Comparison of ENCODE assay signal across 8 cellular contexts in genomic region chr10:124354411-124355382, GRCh38.
A peak's percentile ranks its signal among the peaks of the same experiment; 100 is the strongest.
DNase-seq lines count a peak whose midpoint lies in the region; ATAC-seq, FAIRE-seq and TF ChIP-seq lines count a peak whose summit lies in the region.

No MANE protein-coding gene starts in this region.

- POLR2A ChIA-PET in activated naive CD8-positive, alpha-beta T cell treated with anti-CD3 and anti-CD28 coated beads, Interleukin-2, amount 10 ng/mL, durations not matched to agents 7 days and 5 days (lab: Charles Lee), result no interaction called here

- peak; percentile 72 for ATAC-seq in HG02759 (IDR thresholded peaks at IDR 0.05; ENCODE audit: unreplicated experiment)
- peak; percentile 92 for ATAC-seq in activated naive CD8-positive, alpha-beta T cell treated with anti-CD3 and anti-CD28 coated beads, Interleukin-2, amount 10 ng/mL, durations not matched to agents 7 days and 5 days (ENCODE audit: low read depth)
- ATAC-seq in HG03196 (IDR thresholded peaks at IDR 0.05; ENCODE audit: unreplicated experiment), result no peak

- no peaks in the 10 kb centered on the region for H3K36me3 ChIP-seq in OCI-LY1 (ENCODE audit: insufficient read depth, low read length)
- H3K36me3 ChIP-seq in iPS-15b (ENCODE audit: control insufficient read depth, insufficient read depth, low read length), result no peaks in the 10 kb centered on the region
- H3K36me3 ChIP-seq in small intestine (ENCODE audit: control insufficient read depth in 2 of 2, insufficient read depth in 2 of 2, low read length in 2 of 2), result no peaks in the 10 kb centered on the region

- FAIRE-seq in small intestine (lab: Jason Lieb, UNC), result no peak

- H3K27me3 ChIP-seq in OCI-LY1 (ENCODE audit: insufficient read depth, low read length), result peaks cover 15% of the 10 kb centered on the region; the same call in 1 of the 2 replicates
- peaks cover 6% of the 10 kb centered on the region for H3K27me3 ChIP-seq in iPS-15b (ENCODE audit: control insufficient read depth, insufficient read depth, low read length)
- H3K27me3 ChIP-seq in small intestine (ENCODE audit: control insufficient read depth in 2 of 2, insufficient read depth in 2 of 2, low read length in 2 of 2), result no peaks in the 10 kb centered on the region

- H3K27ac Mint-ChIP-seq in activated naive CD8-positive, alpha-beta T cell treated with anti-CD3 and anti-CD28 coated beads, Interleukin-2, amount 10 ng/mL, durations not matched to agents 7 days and 5 days, result peak overlapping the region; percentile 85

- no peak for TF ChIP-seq CTCF in OCI-LY1 (IDR thresholded peaks at IDR 0.05; ENCODE audit: low read length)

- H3K4me3 Mint-ChIP-seq in activated naive CD8-positive, alpha-beta T cell treated with anti-CD3 and anti-CD28 coated beads, Interleukin-2, amount 10 ng/mL, durations not matched to agents 7 days and 5 days, result peak overlapping the region; percentile 84

- peaks cover 11% of the 10 kb centered on the region for H3K4me1 Mint-ChIP-seq in activated naive CD8-positive, alpha-beta T cell treated with anti-CD3 and anti-CD28 coated beads, Interleukin-2, amount 10 ng/mL, durations not matched to agents 7 days and 5 days

- WGBS in small intestine, 3 donors, result 15 to 21% (median 19%) methylated on average over 29 of the region's 29 CpGs

- no peak overlapping the region for H3K27ac ChIP-seq in OCI-LY1 (ENCODE audit: low read depth, low read length, poor library complexity, severe bottlenecking)
- H3K27ac ChIP-seq in small intestine (ENCODE audit: low read depth in 1 of 2, low read length in 1 of 2), result peak overlapping the region in 1 of 2 donors; percentile 21

- H3K4me3 ChIP-seq in OCI-LY1 (ENCODE audit: low read depth, low read length, poor library complexity, severe bottlenecking) (peak overlapping the region; percentile 46), iPS-15b (ENCODE audit: low read depth, low read length) (peak overlapping the region; percentile 27), small intestine (ENCODE audit: low read depth in 1 of 2, low read length in 2 of 2) (peak overlapping the region; percentile 13 to 17)

- H3K9ac ChIP-seq in OCI-LY1 (ENCODE audit: low read length) (no peak overlapping the region; the same call in 1 of the 2 replicates), iPS-15b (ENCODE audit: low read depth, low read length) (no peak overlapping the region)

- H3K36me3 Mint-ChIP-seq in activated naive CD8-positive, alpha-beta T cell treated with anti-CD3 and anti-CD28 coated beads, Interleukin-2, amount 10 ng/mL, durations not matched to agents 7 days and 5 days, result peaks cover 1% of the 10 kb centered on the region

- H3K4me2 ChIP-seq in OCI-LY1 (ENCODE audit: low read length), result peak overlapping the region; percentile 57

- H3K27me3 Mint-ChIP-seq in activated naive CD8-positive, alpha-beta T cell treated with anti-CD3 and anti-CD28 coated beads, Interleukin-2, amount 10 ng/mL, durations not matched to agents 7 days and 5 days, result peaks cover 8% of the 10 kb centered on the region

- no peaks in the 10 kb centered on the region for H3K9me3 ChIP-seq in OCI-LY1 (ENCODE audit: low read length)
- H3K9me3 ChIP-seq in iPS-15b (ENCODE audit: control insufficient read depth, insufficient read depth, low read length), result no peaks in the 10 kb centered on the region
- H3K9me3 ChIP-seq in small intestine (ENCODE audit: control insufficient read depth, low read depth), result no peaks in the 10 kb centered on the region

- no peaks in the 10 kb centered on the region for H4K20me1 ChIP-seq in OCI-LY1 (ENCODE audit: insufficient read depth, low read length)

- DNase-seq in GM04503 (ENCODE audit: low read depth) (peak; percentile 64), small intestine (peak; percentile 56), iPS-NIHi7 (ENCODE audit: extremely low spot score) (no peak)
- DNase-seq in activated naive CD8-positive, alpha-beta T cell treated with anti-CD3 and anti-CD28 coated beads, Interleukin-2, amount 10 ng/mL, durations not matched to agents 7 days and 5 days, result peak; percentile 55

- H3K4me1 ChIP-seq in OCI-LY1 (ENCODE audit: insufficient read depth, low read length, severe bottlenecking) (peaks cover 8% of the 10 kb centered on the region), iPS-15b (ENCODE audit: control insufficient read depth, insufficient read depth, low read length) (no peaks in the 10 kb centered on the region), small intestine (ENCODE audit: control insufficient read depth in 2 of 2, insufficient read depth in 1 of 2, low read depth in 1 of 2, low read length in 1 of 2) (no peaks in the 10 kb centered on the region)

- peak overlapping the region; percentile 94 for H2AFZ ChIP-seq in OCI-LY1 (ENCODE audit: low read length)

- no peaks in the 10 kb centered on the region for H3K79me2 ChIP-seq in OCI-LY1 (ENCODE audit: insufficient read depth, low read length)

- no peaks in the 10 kb centered on the region for H3K9me2 ChIP-seq in OCI-LY1 (ENCODE audit: low read depth, low read length)

- H3K9me3 Mint-ChIP-seq in activated naive CD8-positive, alpha-beta T cell treated with anti-CD3 and anti-CD28 coated beads, Interleukin-2, amount 10 ng/mL, durations not matched to agents 7 days and 5 days, result no peaks in the 10 kb centered on the region

- no peaks in the 10 kb centered on the region for H3F3A ChIP-seq in OCI-LY1 (ENCODE audit: insufficient read depth, low read length)
